In the genomic region with DNA sequence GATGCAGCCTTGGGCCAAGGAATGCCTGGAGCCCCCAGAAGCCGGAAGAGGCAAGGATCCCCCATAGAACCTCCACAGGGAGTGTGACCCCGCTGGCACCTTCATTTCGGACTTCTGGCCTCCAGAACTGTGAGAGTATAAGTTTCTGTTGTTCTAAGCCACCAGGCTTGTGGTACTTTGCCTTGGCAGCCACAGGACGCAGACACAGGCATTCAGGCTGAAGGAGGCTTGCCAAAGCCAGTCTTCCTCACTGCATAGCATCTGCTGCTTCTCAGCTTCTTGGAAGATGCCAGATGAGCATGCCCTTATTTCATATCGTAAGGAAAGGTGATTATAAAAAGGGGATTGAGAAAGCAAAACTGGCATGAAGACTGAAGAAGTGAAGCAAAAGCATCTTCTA, we compare ENCODE assay signal across 1 cellular context.
TF ChIP-seq lines count a peak whose summit lies in the region.

No MANE protein-coding gene starts in this region.

TF ChIP-seq in IMR-90, 13 proteins besides CTCF, POLR2A, EP300 and RAD21:
- TF ChIP-seq FOS (IDR thresholded peaks at IDR 0.05; ENCODE audit: low read depth, low read length) (no peak), SMC3 (IDR thresholded peaks at IDR 0.05; ENCODE audit: low read depth, low read length) (no peak), CEBPB (IDR thresholded peaks at IDR 0.05; ENCODE audit: low read depth, low read length) (no peak), RCOR1 (IDR thresholded peaks at IDR 0.05; ENCODE audit: insufficient replicate concordance, low read length) (no peak), RFX5 (IDR thresholded peaks at IDR 0.05; ENCODE audit: low read depth, low read length) (no peak), NFE2L2 (IDR thresholded peaks at IDR 0.05; ENCODE audit: low read depth, low read length) (no peak), MAZ (IDR thresholded peaks at IDR 0.05; ENCODE audit: borderline replicate concordance, low read depth, low read length) (no peak), MAFK (IDR thresholded peaks at IDR 0.05; ENCODE audit: low read depth, low read length) (no peak), CHD1 (IDR thresholded peaks at IDR 0.05; ENCODE audit: low read depth, low read length) (no peak), MXI1 (IDR thresholded peaks at IDR 0.05; ENCODE audit: borderline replicate concordance, low read depth, low read length) (no peak), BHLHE40 (IDR thresholded peaks at IDR 0.05; ENCODE audit: low read depth, low read length) (no peak)
- TF ChIP-seq, protein P1, sequence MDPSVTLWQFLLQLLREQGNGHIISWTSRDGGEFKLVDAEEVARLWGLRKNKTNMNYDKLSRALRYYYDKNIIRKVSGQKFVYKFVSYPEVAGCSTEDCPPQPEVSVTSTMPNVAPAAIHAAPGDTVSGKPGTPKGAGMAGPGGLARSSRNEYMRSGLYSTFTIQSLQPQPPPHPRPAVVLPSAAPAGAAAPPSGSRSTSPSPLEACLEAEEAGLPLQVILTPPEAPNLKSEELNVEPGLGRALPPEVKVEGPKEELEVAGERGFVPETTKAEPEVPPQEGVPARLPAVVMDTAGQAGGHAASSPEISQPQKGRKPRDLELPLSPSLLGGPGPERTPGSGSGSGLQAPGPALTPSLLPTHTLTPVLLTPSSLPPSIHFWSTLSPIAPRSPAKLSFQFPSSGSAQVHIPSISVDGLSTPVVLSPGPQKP (IDR thresholded peaks at IDR 0.05; ENCODE audit: borderline replicate concordance, low read depth, low read length): no peak
- TF ChIP-seq, protein P2, sequence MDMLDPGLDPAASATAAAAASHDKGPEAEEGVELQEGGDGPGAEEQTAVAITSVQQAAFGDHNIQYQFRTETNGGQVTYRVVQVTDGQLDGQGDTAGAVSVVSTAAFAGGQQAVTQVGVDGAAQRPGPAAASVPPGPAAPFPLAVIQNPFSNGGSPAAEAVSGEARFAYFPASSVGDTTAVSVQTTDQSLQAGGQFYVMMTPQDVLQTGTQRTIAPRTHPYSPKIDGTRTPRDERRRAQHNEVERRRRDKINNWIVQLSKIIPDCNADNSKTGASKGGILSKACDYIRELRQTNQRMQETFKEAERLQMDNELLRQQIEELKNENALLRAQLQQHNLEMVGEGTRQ (IDR thresholded peaks at IDR 0.05; ENCODE audit: low read depth, low read length): no peak
